ENCODE assay signal across 8 cellular contexts in the genomic region with DNA sequence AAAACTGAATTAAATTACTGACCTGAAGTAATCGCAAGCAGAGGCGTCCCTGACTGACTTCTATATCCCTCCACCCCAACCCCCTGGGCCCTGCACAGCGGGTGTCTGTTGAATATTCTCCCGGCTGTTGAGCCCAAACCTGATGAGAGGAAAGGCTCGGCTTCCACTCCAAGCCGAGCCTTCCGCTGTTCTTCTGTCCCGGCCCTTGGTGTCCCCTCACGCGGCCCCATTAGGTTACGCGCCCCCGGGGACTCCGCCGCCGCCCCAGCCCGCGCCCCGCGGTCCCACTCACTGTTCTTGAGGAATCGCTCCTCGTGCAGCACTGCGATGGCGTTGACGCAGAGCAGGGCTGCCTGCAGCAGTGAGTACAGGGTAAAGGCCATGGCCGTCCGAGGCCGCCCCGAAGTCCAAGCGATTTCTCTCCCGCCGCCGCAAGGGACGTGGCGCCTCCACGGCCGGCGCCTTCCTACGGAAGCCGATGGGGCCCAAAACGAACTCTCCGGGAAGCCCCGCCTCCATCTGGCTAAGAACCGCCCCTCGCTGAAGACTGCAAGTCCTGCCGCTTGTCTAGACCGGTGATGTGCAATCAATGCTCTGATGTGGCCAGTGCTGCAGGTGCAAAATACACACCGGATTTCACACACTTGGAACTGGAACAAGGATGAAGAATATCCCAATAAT. TPM values are rescaled to one million over a fixed set of nuclear protein-coding genes. Genes with fewer than 3 reads are reported as not detected.
A peak's percentile ranks its signal among the peaks of the same experiment; 100 is the strongest.
DNase-seq lines count a peak whose midpoint lies in the region; ATAC-seq, FAIRE-seq and TF ChIP-seq lines count a peak whose summit lies in the region.

A gene with protein sequence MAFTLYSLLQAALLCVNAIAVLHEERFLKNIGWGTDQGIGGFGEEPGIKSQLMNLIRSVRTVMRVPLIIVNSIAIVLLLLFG (minus strand): TSS at position 470 of the 681 bp plus-strand sequence. CDS start 87 bp downstream, at position 383.

- no peak for TF ChIP-seq CTCF in WI38 (IDR thresholded peaks at IDR 0.05; ENCODE audit: low read depth, low read length)
- peak; percentile 16 for TF ChIP-seq CTCF in bronchial epithelial cell (IDR thresholded peaks at IDR 0.05; ENCODE audit: insufficient read depth, low read length, severe bottlenecking)

- no peaks in the 10 kb centered on the region for H3K27me3 ChIP-seq in bronchial epithelial cell (ENCODE audit: control insufficient read depth, insufficient read depth, low read length)

- ATAC-seq in GM18868 (IDR thresholded peaks at IDR 0.05; ENCODE audit: unreplicated experiment) (peak; percentile 90), HG03108 (IDR thresholded peaks at IDR 0.05; ENCODE audit: unreplicated experiment) (peak; percentile 85)

- peak within 1 kb of the TSS; percentile 70 for H3K4me3 ChIP-seq in WI38 (ENCODE audit: low read depth, low read length)
- peak within 1 kb of the TSS; percentile 69 for H3K4me3 ChIP-seq in bronchial epithelial cell (ENCODE audit: low read depth, low read length)

- no peak for FAIRE-seq in bronchial epithelial cell (lab: Jason Lieb, UNC)

- peaks cover 2% of the 10 kb centered on the region for H3K36me3 ChIP-seq in bronchial epithelial cell (ENCODE audit: control insufficient read depth, insufficient read depth, low read length)

- in situ Hi-C loops in ACHN (cut with HindIII; ENCODE audit: low pct_ligation_motif_present, low pct_unique_long_range_greater_than_20kb, low sequenced_read_pairs), result no loop called here

- peak; percentile 91 for DNase-seq in ACHN
- peak; percentile 90 for DNase-seq in NCI-H2196 (lab: John Stamatoyannopoulos, UW; ENCODE audit: unreplicated experiment)
- peak; percentile 80 for DNase-seq in bronchial epithelial cell (ENCODE audit: low read depth)
- peak; percentile 97 for DNase-seq in iris pigment epithelial cell (ENCODE audit: low read depth)
- DNase-seq in stimulated activated CD4-positive, alpha-beta T cell treated with anti-CD3 and anti-CD28 coated beads, Interleukin-12 subunit alpha, Interleukin-12 subunit beta, amount 100 ng/mL, for 4 hours, result peak; percentile 90

RNA-seq across cellular contexts. Expression of the gene that starts here (rescaled TPM):
- total RNA-seq in bronchial epithelial cell, result 14.7 and 38.7 TPM in 2 replicates

Comparison
In these comparisons a context has a peak if more than half of its experiments do, and no peak if none do; other contexts are left out.
1. Peak in every context shown above with its lines: DNase-seq, ATAC-seq and H3K4me3 ChIP-seq.